ENCODE assay signal across 8 cellular contexts in the genomic region with DNA sequence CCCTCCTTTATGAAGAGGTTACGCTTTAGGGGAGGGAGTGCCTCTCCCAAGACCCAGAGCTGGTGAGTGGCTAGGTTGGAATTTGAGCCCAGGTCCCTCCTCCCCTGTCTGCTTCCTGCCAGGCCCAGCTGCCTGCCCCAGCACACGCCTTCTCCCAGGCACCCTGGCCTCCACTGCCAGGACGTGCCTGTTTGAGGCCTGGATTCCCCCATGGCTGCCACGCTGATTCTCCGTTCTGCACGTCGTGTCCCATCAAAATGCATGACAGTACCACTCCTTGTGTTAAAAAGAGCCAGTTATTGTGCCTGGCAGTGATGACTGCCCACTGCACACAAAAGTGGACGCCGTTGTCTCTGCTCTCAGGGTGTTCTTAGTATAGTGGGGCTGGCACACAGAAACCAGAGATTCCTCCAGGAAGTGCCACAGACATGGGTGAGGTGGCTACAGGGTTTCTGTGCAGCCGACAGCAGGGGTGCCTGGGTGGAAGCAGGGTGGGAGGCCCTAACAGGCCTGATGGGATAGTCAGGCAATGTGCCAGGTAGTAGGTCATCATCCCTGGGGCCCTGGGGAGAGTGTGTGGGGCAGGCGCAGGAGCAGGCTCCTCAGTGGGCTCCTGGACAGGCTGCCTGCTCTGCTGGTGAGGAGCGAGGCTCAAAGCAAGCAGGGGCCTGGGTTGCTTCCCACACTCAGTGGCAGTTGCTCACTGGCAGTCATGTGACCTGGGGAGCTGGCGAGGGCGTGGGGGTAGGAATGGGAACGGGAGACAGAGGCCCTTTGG. TPM values are rescaled to one million over a fixed set of nuclear protein-coding genes. Genes with fewer than 3 reads are reported as not detected.
DNase-seq lines count a peak whose midpoint lies in the region; FAIRE-seq and TF ChIP-seq lines count a peak whose summit lies in the region.

No MANE protein-coding gene starts in this region.

- peak; percentile 31 for DNase-seq in DMS153 (lab: John Stamatoyannopoulos, UW)
- peak; percentile 49 for DNase-seq in NCI-H510A (lab: John Stamatoyannopoulos, UW)
- no peak for DNase-seq in H1 (ENCODE audit: low read depth in 1 of 2, low spot score in 2 of 2)
- no peak for DNase-seq in NOMO-1 treated with DMSO at 0.1 percent for 48 hours (lab: John Stamatoyannopoulos, UW; ENCODE audit: unreplicated experiment)
- no peak for DNase-seq in HEK293T (ENCODE audit: extremely low spot score)
- no peak for DNase-seq in posterior vena cava (ENCODE audit: low spot score)
- no peak for DNase-seq in stimulated activated CD4-positive, alpha-beta T cell treated with anti-CD3 and anti-CD28 coated beads, Interleukin-1b, Interleukin-23, amount 100 ng/mL, for 48 hours

- CTCF ChIA-PET in H1 (lab: Charles Lee; ENCODE audit: partially characterized antibody): interaction anchor here (1.0 to 2.5 kb wide), 8 partner anchors 12 to 76 kb away, joined by 3 to 8 read pairs (median 4); no protein-coding TSS in a partner anchor
- CTCF ChIA-PET in HEK293T (lab: Yijun Ruan, JAX): no interaction called here

- POLR2A ChIA-PET in H1 (lab: Charles Lee; ENCODE audit: partially characterized antibody): interaction anchor here (0.8 to 1.2 kb wide), 3 partner anchors 11 to 22 kb away, joined by 3 to 5 read pairs (median 4); no protein-coding TSS in a partner anchor
- POLR2A ChIA-PET in HEK293T (lab: Yijun Ruan, JAX): no interaction called here

- H2AFZ ChIP-seq in H1 (ENCODE audit: low read length): no peak overlapping the region

- TF ChIP-seq EP300 in H1 (IDR thresholded peaks at IDR 0.05; ENCODE audit: borderline replicate concordance in 1 of 2, low read depth in 2 of 2, low read length in 2 of 2): no peak

- intact Hi-C loops in posterior vena cava (cut with DNase I): no loop called here

- peaks cover 0 to 22% (median 14%) of the 10 kb centered on the region in 4 experiments; a peak in 5 of 7 replicates for H3K4me1 ChIP-seq in H1 (replicated peaks in 1 of 4; ENCODE audit: control insufficient read depth in 3 of 4, insufficient read depth in 4 of 4, low read length in 3 of 4)
- H3K4me1 ChIP-seq in mucosa of rectum (ENCODE audit: control insufficient read depth in 2 of 2, insufficient read depth in 2 of 2, low read length in 2 of 2): peaks cover 30 to 31% of the 10 kb centered on the region in 2 donors

- H4K91ac ChIP-seq in H1 (replicated peaks; ENCODE audit: insufficient read length, low read length): no peak overlapping the region

- peaks cover 3% of the 10 kb centered on the region; the same call in 1 of the 2 replicates for H3K23me2 ChIP-seq in H1 (ENCODE audit: low read depth, low read length)

- H2BK120ac ChIP-seq in H1 (replicated peaks; ENCODE audit: low read depth, low read length): no peak overlapping the region

- H3K18ac ChIP-seq in H1 (ENCODE audit: extremely low read depth, low read length): peak overlapping the region; percentile 19; the same call in 1 of the 2 replicates

- WGBS in H1 (ENCODE audit: extremely low coverage in 1 of 2, insufficient coverage in 1 of 2, insufficient read length in 1 of 2, insufficient replicate concordance in 2 of 2, low coverage in 1 of 2, low lambda C conversion rate in 2 of 2, missing lambda C conversion rate in 1 of 2), 2 experiments: 79% methylated on average over 15 of the region's 15 CpGs; no CpG with 5 or more reads in 1 of the 2 experiments

- H3K4me3 ChIP-seq in H1 (ENCODE audit: extremely low read depth in 1 of 4, insufficient read depth in 2 of 4, low read depth in 3 of 4, low read length in 4 of 4) (no peak overlapping the region), mucosa of rectum (ENCODE audit: low read length in 2 of 2) (no peak overlapping the region)

- H3K27ac ChIP-seq in H1 (ENCODE audit: low read depth, low read length) (no peak overlapping the region), mucosa of rectum (ENCODE audit: low read depth in 2 of 2, low read length in 2 of 2) (peak overlapping the region; percentile 76 to 81)

- TF ChIP-seq CTCF in H1 (IDR thresholded peaks at IDR 0.05; ENCODE audit: control extremely low read depth in 1 of 3, insufficient read depth in 1 of 3, low read depth in 1 of 3, low read length in 3 of 3): no peak

- H3K14ac ChIP-seq in H1 (ENCODE audit: insufficient read length): no peak overlapping the region

- no peak overlapping the region for H3K23ac ChIP-seq in H1 (ENCODE audit: insufficient read length)

- H2AK5ac ChIP-seq in H1 (ENCODE audit: low read depth, low read length): peak overlapping the region; percentile 82; the same call in 1 of the 2 replicates

- H4K20me1 ChIP-seq in H1 (replicated peaks in 1 of 2; ENCODE audit: control insufficient read depth in 1 of 2, insufficient read depth in 2 of 2, low read length in 2 of 2): peaks cover 4 to 16% of the 10 kb centered on the region in 2 experiments

- peaks cover 0 to 7% (median 3%) of the 10 kb centered on the region in 4 experiments; a peak in 4 of 8 replicates for H3K36me3 ChIP-seq in H1 (ENCODE audit: control insufficient read depth in 2 of 4, insufficient read depth in 4 of 4, low read length in 3 of 4)
- H3K36me3 ChIP-seq in mucosa of rectum (ENCODE audit: control insufficient read depth in 2 of 2, insufficient read depth in 2 of 2, low read length in 2 of 2): peaks cover 17 to 28% of the 10 kb centered on the region in 2 donors

- H3K4me2 ChIP-seq in H1 (ENCODE audit: insufficient read depth in 1 of 2, low read depth in 2 of 2, low read length in 2 of 2): no peak overlapping the region

- no peaks in the 10 kb centered on the region for H3K27me3 ChIP-seq in H1 (replicated peaks in 1 of 4; ENCODE audit: control insufficient read depth in 3 of 4, extremely low read depth in 1 of 4, insufficient read depth in 3 of 4, low read length in 3 of 4)
- H3K27me3 ChIP-seq in mucosa of rectum (ENCODE audit: control insufficient read depth in 2 of 2, insufficient read depth in 2 of 2, low read length in 2 of 2): no peaks in the 10 kb centered on the region

- 0 out of 2 replicates have a peak overlapping the region, but pooled peaks have one; percentile 27 for H2BK12ac ChIP-seq in H1 (ENCODE audit: low read depth, low read length)

- peak overlapping the region; percentile 72; the same call in 1 of the 2 replicates for H2BK5ac ChIP-seq in H1 (ENCODE audit: low read depth, low read length)

- H3K79me2 ChIP-seq in H1 (ENCODE audit: control insufficient read depth in 1 of 2, insufficient read depth in 2 of 2, low read length in 2 of 2): peaks cover 3 to 52% of the 10 kb centered on the region in 2 experiments; a peak in 3 of 4 replicates

- 0 out of 2 replicates have a peak overlapping the region, but pooled peaks have one; percentile 48 for H2BK20ac ChIP-seq in H1 (ENCODE audit: low read length)

- peak overlapping the region; percentile 61 for H3K4ac ChIP-seq in H1 (replicated peaks; ENCODE audit: insufficient read length, low read depth, low read length)

- H3K9ac ChIP-seq in H1 (replicated peaks in 1 of 4; ENCODE audit: extremely low read depth in 1 of 4, low read depth in 3 of 4, low read length in 3 of 4): no peak overlapping the region
- peak overlapping the region; percentile 62 to 63 for H3K9ac ChIP-seq in mucosa of rectum (ENCODE audit: low read depth in 1 of 2, low read length in 2 of 2)

- H3K9me3 ChIP-seq in H1 (ENCODE audit: insufficient read depth in 2 of 2, low read depth in 1 of 2, low read length in 1 of 2) (peaks cover 0 to 3% of the 10 kb centered on the region in 2 experiments; a peak in 1 of 4 replicates), mucosa of rectum (ENCODE audit: control insufficient read depth in 2 of 2, low read length in 2 of 2) (no peaks in the 10 kb centered on the region)

- H3K79me1 ChIP-seq in H1 (ENCODE audit: low read depth, low read length): peaks cover 38% of the 10 kb centered on the region

- H3K56ac ChIP-seq in H1 (replicated peaks; ENCODE audit: insufficient read length, low read depth, low read length): no peak overlapping the region

- H4K8ac ChIP-seq in H1 (ENCODE audit: extremely low read depth, insufficient read depth, low read length): no peak overlapping the region

- no peak for TF ChIP-seq RAD21 in H1 (IDR thresholded peaks at IDR 0.05 in 1 of 2, conservative IDR thresholded peaks at IDR 0.05 in 1 of 2; ENCODE audit: low read depth in 2 of 2, low read length in 2 of 2)

- no peak overlapping the region for H2BK15ac ChIP-seq in H1 (ENCODE audit: low read length)

- no peak for TF ChIP-seq POLR2A in H1 (IDR thresholded peaks at IDR 0.05; ENCODE audit: control extremely low read depth in 1 of 2, low read depth in 2 of 2, low read length in 2 of 2)

- no peak for FAIRE-seq in H1 (lab: Jason Lieb, UNC)

- H4K5ac ChIP-seq in H1 (ENCODE audit: insufficient read length, low read depth, low read length): no peak overlapping the region

TF ChIP-seq in H1, 55 proteins besides CTCF, POLR2A, EP300 and RAD21 (continues in another document):
- TF ChIP-seq CEBPB (IDR thresholded peaks at IDR 0.05; ENCODE audit: low read depth, low read length) (no peak), SUZ12 (IDR thresholded peaks at IDR 0.05; ENCODE audit: low read length) (no peak), MAFK (IDR thresholded peaks at IDR 0.05; ENCODE audit: low read depth, low read length) (no peak)

TF ChIP-seq in HEK293T, 16 proteins besides CTCF, POLR2A, EP300 and RAD21 (continues in another document):
- TF ChIP-seq ZNF384 (IDR thresholded peaks at IDR 0.05): no peak
- TF ChIP-seq SUZ12 (IDR thresholded peaks at IDR 0.05): no peak
- TF ChIP-seq ARNT (IDR thresholded peaks at IDR 0.05): no peak
- TF ChIP-seq HDGF (IDR thresholded peaks at IDR 0.05; ENCODE audit: borderline replicate concordance): no peak

RNA-seq across cellular contexts. Expression of gene MED15, which starts 24.2 kb away (rescaled TPM):
- total RNA-seq in H1 (2021; fragmentation: NEBNext Ultra II Directional; extraction: Animal tissue kit (Norgen Biotek cat#: 25700)): 57.1 and 57.3 TPM in 2 replicates
- polyA plus RNA-seq in H1 (2011; rRNA removed): 28.3 and 37.8 TPM in 2 replicates
- 17.0 TPM for polyA plus RNA-seq in H1 (2011; cell fraction: cytosol; rRNA removed)
- 63.5 TPM for polyA plus RNA-seq in H1 (2011; cell fraction: nucleus; rRNA removed)
- polyA plus RNA-seq in H1 (2012, experiment 1 of 2): 23.1 to 42.4 TPM (median 36.8 TPM) in 4 replicates
- 24.6 TPM for polyA plus RNA-seq in H1 (2012, experiment 2 of 2)
- polyA plus RNA-seq in H1 (2013, experiment 1 of 2): 28.5 TPM
- polyA plus RNA-seq in H1 (2013, experiment 2 of 2): 26.8 TPM
- 26.6 and 35.5 TPM in 2 replicates for polyA minus RNA-seq in H1 (2011; rRNA and poly(A)+ RNA removed)
- polyA minus RNA-seq in H1 (2011; cell fraction: cytosol; rRNA and poly(A)+ RNA removed): 44.8 TPM
- polyA minus RNA-seq in H1 (2011; cell fraction: nucleus; rRNA and poly(A)+ RNA removed): 88.9 TPM
- total RNA-seq in posterior vena cava: 10 to 100 TPM; 75.9 to 80.5 TPM

RNA-seq across cellular contexts. Expression of gene KLHL22, which starts 36.0 kb away (rescaled TPM):
- 9.3 and 9.4 TPM in 2 replicates for total RNA-seq in H1 (2021; fragmentation: NEBNext Ultra II Directional; extraction: Animal tissue kit (Norgen Biotek cat#: 25700))
- polyA plus RNA-seq in H1 (2011; rRNA removed): 14.2 and 16.2 TPM in 2 replicates
- 12.0 TPM for polyA plus RNA-seq in H1 (2011; cell fraction: cytosol; rRNA removed)
- polyA plus RNA-seq in H1 (2011; cell fraction: nucleus; rRNA removed): 22.0 TPM
- 6.5 to 12.8 TPM (median 11.6 TPM) in 4 replicates for polyA plus RNA-seq in H1 (2012, experiment 1 of 2)
- 10.4 TPM for polyA plus RNA-seq in H1 (2012, experiment 2 of 2)
- polyA plus RNA-seq in H1 (2013, experiment 1 of 2): 4.6 TPM
- polyA plus RNA-seq in H1 (2013, experiment 2 of 2): 3.1 TPM
- 16.0 and 24.6 TPM in 2 replicates for polyA minus RNA-seq in H1 (2011; rRNA and poly(A)+ RNA removed)
- polyA minus RNA-seq in H1 (2011; cell fraction: cytosol; rRNA and poly(A)+ RNA removed): 9.2 TPM
- polyA minus RNA-seq in H1 (2011; cell fraction: nucleus; rRNA and poly(A)+ RNA removed): 13.6 TPM
- total RNA-seq in posterior vena cava: 10 to 100 TPM; 16.3 to 20.0 TPM

Comparison
In these comparisons a context has a peak if more than half of its experiments do, and no peak if none do; other contexts are left out.
1. DNase-seq: peak in DMS153 (single experiment) and NCI-H510A (single experiment); none in H1 (0 of 2), NOMO-1 treated with DMSO at 0.1 percent for 48 hours (single experiment), HEK293T (single experiment), posterior vena cava (single experiment) and stimulated activated CD4-positive, alpha-beta T cell treated with anti-CD3 and anti-CD28 coated beads, Interleukin-1b, Interleukin-23, amount 100 ng/mL, for 48 hours (single experiment).
2. H3K9ac ChIP-seq: peak in mucosa of rectum (2 of 2); none in H1 (0 of 4).